ENCODE assay signal across 1 cellular context in genomic region chr7:157336383-157337315, GRCh38.
TF ChIP-seq lines count a peak whose summit lies in the region.

DNAJB6 (plus strand) TSS chr7:157337004; CDS start chr7:157358573, 21,569 bp downstream.

TF ChIP-seq in HepG2, 621 proteins besides CTCF, POLR2A, EP300 and RAD21 (continued from another document and continues in another):
- TF ChIP-seq HMGXB3 (CRISPR knock-in tag; IDR thresholded peaks at IDR 0.05; ENCODE audit: borderline replicate concordance), result no peak; the same call in 1 of the 2 replicates
- no peak for TF ChIP-seq HINFP (CRISPR knock-in tag; IDR thresholded peaks at IDR 0.05; ENCODE audit: low read depth)
- TF ChIP-seq GMEB2 (CRISPR knock-in tag; IDR thresholded peaks at IDR 0.05; ENCODE audit: low read depth), result peak; percentile 85
- peak in 1 of 2 experiments; percentile 15; a peak in 1 of 4 replicates for TF ChIP-seq ATF4 (CRISPR knock-in tag; IDR thresholded peaks at IDR 0.05)
- no peak for TF ChIP-seq ATF7 (IDR thresholded peaks at IDR 0.05)
- TF ChIP-seq ATF7 (CRISPR knock-in tag; IDR thresholded peaks at IDR 0.05), result no peak
- no peak for TF ChIP-seq FOSL1 (CRISPR knock-in tag; IDR thresholded peaks at IDR 0.05; ENCODE audit: borderline replicate concordance)
- no peak for TF ChIP-seq ZSCAN25 (CRISPR knock-in tag; IDR thresholded peaks at IDR 0.05)
- no peak for TF ChIP-seq PBX2 (CRISPR knock-in tag; IDR thresholded peaks at IDR 0.05)
- no peak for TF ChIP-seq ZNF75D (CRISPR knock-in tag; IDR thresholded peaks at IDR 0.05; ENCODE audit: borderline replicate concordance)
- no peak for TF ChIP-seq CEBPG (CRISPR knock-in tag; IDR thresholded peaks at IDR 0.05)
- TF ChIP-seq ZNF747 (CRISPR knock-in tag; IDR thresholded peaks at IDR 0.05; ENCODE audit: borderline replicate concordance), result no peak
- TF ChIP-seq YEATS2 (CRISPR knock-in tag; IDR thresholded peaks at IDR 0.05; ENCODE audit: borderline replicate concordance), result peak; percentile 81; the same call in 1 of the 2 replicates
- no peak for TF ChIP-seq SATB2 (CRISPR knock-in tag; IDR thresholded peaks at IDR 0.05)
- no peak for TF ChIP-seq ZNF724P (CRISPR knock-in tag; IDR thresholded peaks at IDR 0.05; ENCODE audit: borderline replicate concordance)
- no peak for TF ChIP-seq ZNF136 (CRISPR knock-in tag; IDR thresholded peaks at IDR 0.05; ENCODE audit: low read depth)
- TF ChIP-seq HNF1A (IDR thresholded peaks at IDR 0.05; ENCODE audit: low read depth), result no peak
- no peak for TF ChIP-seq HNF1A (CRISPR knock-in tag; IDR thresholded peaks at IDR 0.05; ENCODE audit: borderline replicate concordance)
- no peak for TF ChIP-seq SRY (CRISPR knock-in tag; IDR thresholded peaks at IDR 0.05)
- no peak for TF ChIP-seq ZNF547 (CRISPR knock-in tag; IDR thresholded peaks at IDR 0.05)
- TF ChIP-seq ZNF83 (CRISPR knock-in tag; IDR thresholded peaks at IDR 0.05; ENCODE audit: borderline replicate concordance), result no peak
- TF ChIP-seq FOXC1 (CRISPR knock-in tag; IDR thresholded peaks at IDR 0.05; ENCODE audit: borderline replicate concordance), result no peak
- TF ChIP-seq DMAP1 (CRISPR knock-in tag; IDR thresholded peaks at IDR 0.05), result no peak; the same call in 1 of the 2 replicates
- no peak for TF ChIP-seq MED8 (CRISPR knock-in tag; IDR thresholded peaks at IDR 0.05; ENCODE audit: insufficient replicate concordance)
- TF ChIP-seq ZBTB7B (CRISPR knock-in tag; IDR thresholded peaks at IDR 0.05), result peak; percentile 59; the same call in 1 of the 2 replicates
- TF ChIP-seq ZNF639 (CRISPR knock-in tag; conservative IDR thresholded peaks at IDR 0.05), result peak; percentile 81; the same call in 1 of the 2 replicates
- peak; percentile 90 for TF ChIP-seq CREB1 (IDR thresholded peaks at IDR 0.05)
- peak; percentile 91 for TF ChIP-seq CREB1 (CRISPR knock-in tag; IDR thresholded peaks at IDR 0.05)
- no peak for TF ChIP-seq ZNF160 (CRISPR knock-in tag; IDR thresholded peaks at IDR 0.05)
- TF ChIP-seq ZNF34 (CRISPR knock-in tag; IDR thresholded peaks at IDR 0.05; ENCODE audit: borderline replicate concordance), result no peak
- no peak for TF ChIP-seq SP1 (IDR thresholded peaks at IDR 0.05)
- TF ChIP-seq SP1 (CRISPR knock-in tag; IDR thresholded peaks at IDR 0.05), result no peak; the same call in 1 of the 2 replicates
- TF ChIP-seq ZNF282 (IDR thresholded peaks at IDR 0.05; ENCODE audit: partially characterized antibody), result no peak
- TF ChIP-seq MAFF (IDR thresholded peaks at IDR 0.05; ENCODE audit: low read depth, low read length), result no peak
- no peak for TF ChIP-seq ZBTB8A (CRISPR knock-in tag; IDR thresholded peaks at IDR 0.05; ENCODE audit: borderline replicate concordance, low read depth)
- no peak for TF ChIP-seq RFX1 (IDR thresholded peaks at IDR 0.05)
- TF ChIP-seq POLR2AphosphoS5 (IDR thresholded peaks at IDR 0.05; ENCODE audit: low read depth, low read length), result peak; percentile 69
- no peak for TF ChIP-seq ZMAT5 (CRISPR knock-in tag; IDR thresholded peaks at IDR 0.05; ENCODE audit: borderline replicate concordance, low read depth)
- no peak for TF ChIP-seq MTA3 (CRISPR knock-in tag; IDR thresholded peaks at IDR 0.05)
- peak; percentile 90 for TF ChIP-seq GATAD1 (CRISPR knock-in tag; IDR thresholded peaks at IDR 0.05)
- no peak for TF ChIP-seq TRIM24 (CRISPR knock-in tag; IDR thresholded peaks at IDR 0.05)
- no peak for TF ChIP-seq ZNF234 (CRISPR knock-in tag; conservative IDR thresholded peaks at IDR 0.05)
- TF ChIP-seq FOXM1 (CRISPR knock-in tag; IDR thresholded peaks at IDR 0.05), result no peak
- no peak for TF ChIP-seq E2F1 (CRISPR knock-in tag; IDR thresholded peaks at IDR 0.05)
- no peak for TF ChIP-seq CAMTA2 (CRISPR knock-in tag; IDR thresholded peaks at IDR 0.05; ENCODE audit: borderline replicate concordance)
- no peak for TF ChIP-seq ZNF317 (CRISPR knock-in tag; IDR thresholded peaks at IDR 0.05)
- TF ChIP-seq ATF1 (CRISPR knock-in tag; IDR thresholded peaks at IDR 0.05), result peak; percentile 90
- 0 out of 2 replicates have a peak, but pooled peaks have one; percentile 28 for TF ChIP-seq MAZ (IDR thresholded peaks at IDR 0.05; ENCODE audit: borderline replicate concordance, low read depth, low read length)
- TF ChIP-seq MAZ (CRISPR knock-in tag; IDR thresholded peaks at IDR 0.05; ENCODE audit: low read depth), result peak; percentile 86
- no peak for TF ChIP-seq NR0B2 (CRISPR knock-in tag; IDR thresholded peaks at IDR 0.05)
- no peak for TF ChIP-seq TAF15 (IDR thresholded peaks at IDR 0.05; ENCODE audit: low read depth, low read length, poor library complexity, severe bottlenecking)
- no peak for TF ChIP-seq SIX1 (CRISPR knock-in tag; IDR thresholded peaks at IDR 0.05; ENCODE audit: borderline replicate concordance)
